In the genomic region with DNA sequence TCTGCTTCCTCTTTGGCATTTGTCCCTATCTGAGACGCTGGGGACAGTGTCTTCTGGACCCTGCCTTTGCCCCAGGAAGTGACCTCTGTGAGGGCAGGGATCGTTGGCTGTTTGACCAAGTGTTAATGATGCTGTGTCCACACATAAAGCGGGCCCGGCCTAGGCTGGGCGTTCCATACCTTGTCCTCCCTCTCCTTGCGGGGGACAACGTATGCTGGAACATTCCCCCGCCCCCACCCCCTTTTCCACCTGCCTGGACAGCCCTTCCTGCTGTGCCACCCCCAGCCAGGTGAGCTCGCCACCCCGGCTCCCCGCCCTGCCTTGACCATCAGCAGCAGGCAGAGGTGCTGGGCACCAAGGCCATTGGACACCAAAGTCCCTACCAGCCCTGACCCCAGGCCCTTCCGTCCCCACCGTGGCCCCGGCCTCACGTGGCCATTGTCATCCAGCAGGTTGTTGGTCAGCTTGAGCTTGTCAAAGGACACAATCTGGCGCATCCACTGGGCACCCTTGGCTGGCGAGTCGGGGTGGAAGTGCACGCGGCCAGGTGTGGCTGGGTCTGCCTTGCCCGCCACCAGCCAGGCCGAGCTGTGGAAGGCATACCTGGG, we compare ENCODE assay signal across 24 cellular contexts. TPM values are rescaled to one million over a fixed set of nuclear protein-coding genes. Genes with fewer than 3 reads are reported as not detected.
DNase-seq lines count a peak whose midpoint lies in the region; ATAC-seq and TF ChIP-seq lines count a peak whose summit lies in the region.
"Had no signal": no experiment of that assay in that cellular context is flagged by ENCODE, and none has a peak within 500 bp of the region (broad histone marks: within the 10 kb centered on the region; RNA-seq: fewer than 3 reads in every experiment).

No MANE protein-coding gene starts in this region.

- H3K4me3 ChIP-seq in right lobe of liver (no peak overlapping the region), upper lobe of right lung (no peak overlapping the region)
- H3K4me3 ChIP-seq: adrenal gland, HAP-1, smooth muscle cell had no signal

- H3K4me1 ChIP-seq in right lobe of liver (peaks cover 0 to 27% (median 13%) of the 10 kb centered on the region in 4 donors), upper lobe of right lung (peaks cover 6% of the 10 kb centered on the region)

- CTCF ChIA-PET in activated naive CD4-positive, alpha-beta T cell treated with anti-CD3 and anti-CD28 coated beads, Interleukin-2, amount 10 ng/mL, durations not matched to agents 7 days and 5 days (lab: Charles Lee) = interaction anchor here (1.2 to 8.0 kb wide), 2 partner anchors 13 to 24 kb away, joined by 3 to 91 read pairs; partner anchors contain the start of gene ACY3

- H3K27me3 ChIP-seq in right lobe of liver (no peaks in the 10 kb centered on the region), upper lobe of right lung (no peaks in the 10 kb centered on the region)
- H3K27me3 ChIP-seq: adrenal gland had no signal

- intact Hi-C loops in right lobe of liver (cut with DNase I) = no loop called here
- intact Hi-C loops in upper lobe of right lung (cut with DNase I) = loop anchor here (5.0 kb wide), 1 partner anchor 48 kb away; no protein-coding TSS in a partner anchor

- no peak for TF ChIP-seq POLR2A in right lobe of liver (IDR thresholded peaks at IDR 0.05)

- H3K9me3 Mint-ChIP-seq in activated naive CD4-positive, alpha-beta T cell treated with anti-CD3 and anti-CD28 coated beads, Interleukin-2, amount 10 ng/mL, durations not matched to agents 7 days and 5 days = no peaks in the 10 kb centered on the region
- H3K9me3 Mint-ChIP-seq: dendritic cell treated with granulocyte-macrophage colony-stimulating factor and Interleukin-4, amounts not matched to agents 40 ng/mL and 50 ng/mL, for 4 days; naive thymus-derived CD8-positive, alpha-beta T cell had no signal

- ATAC-seq in right lobe of liver = no peak
- ATAC-seq in upper lobe of right lung = no peak
- no peak for ATAC-seq in GM19328 (IDR thresholded peaks at IDR 0.05; ENCODE audit: unreplicated experiment)
- no peak for ATAC-seq in GM19395 (IDR thresholded peaks at IDR 0.05; ENCODE audit: unreplicated experiment)
- ATAC-seq: naive thymus-derived CD8-positive, alpha-beta T cell had no signal

- no peaks in the 10 kb centered on the region for H3K36me3 Mint-ChIP-seq in activated naive CD4-positive, alpha-beta T cell treated with anti-CD3 and anti-CD28 coated beads, Interleukin-2, amount 10 ng/mL, durations not matched to agents 7 days and 5 days
- H3K36me3 Mint-ChIP-seq: naive thymus-derived CD8-positive, alpha-beta T cell had no signal

- peaks cover 26% of the 10 kb centered on the region for H3K27me3 Mint-ChIP-seq in activated naive CD4-positive, alpha-beta T cell treated with anti-CD3 and anti-CD28 coated beads, Interleukin-2, amount 10 ng/mL, durations not matched to agents 7 days and 5 days
- H3K27me3 Mint-ChIP-seq: naive thymus-derived CD8-positive, alpha-beta T cell; progenitor cell of endocrine pancreas had no signal

- 61% methylated on average over 6 of the region's 22 CpGs for WGBS in right lobe of liver (ENCODE audit: insufficient coverage, low coverage, low lambda C conversion rate, missing lambda C conversion rate)

- H3K9me3 ChIP-seq in right lobe of liver (no peaks in the 10 kb centered on the region), upper lobe of right lung (no peaks in the 10 kb centered on the region)
- H3K9me3 ChIP-seq: adrenal gland, HAP-1 had no signal

- no peak overlapping the region for H3K4me3 Mint-ChIP-seq in activated naive CD4-positive, alpha-beta T cell treated with anti-CD3 and anti-CD28 coated beads, Interleukin-2, amount 10 ng/mL, durations not matched to agents 7 days and 5 days
- H3K4me3 Mint-ChIP-seq: dendritic cell treated with granulocyte-macrophage colony-stimulating factor and Interleukin-4, amounts not matched to agents 40 ng/mL and 50 ng/mL, for 4 days had no signal

- H3K27ac ChIP-seq in right lobe of liver = no peak overlapping the region
- H3K27ac ChIP-seq in upper lobe of right lung = no peak overlapping the region
- H3K27ac ChIP-seq: adrenal gland, RWPE1 had no signal

- H3K27ac Mint-ChIP-seq in activated naive CD4-positive, alpha-beta T cell treated with anti-CD3 and anti-CD28 coated beads, Interleukin-2, amount 10 ng/mL, durations not matched to agents 7 days and 5 days = no peak overlapping the region
- H3K27ac Mint-ChIP-seq: dendritic cell treated with granulocyte-macrophage colony-stimulating factor and Interleukin-4, amounts not matched to agents 40 ng/mL and 50 ng/mL, for 4 days; progenitor cell of endocrine pancreas had no signal

- DNase-seq in activated naive CD4-positive, alpha-beta T cell treated with anti-CD3 and anti-CD28 coated beads, Interleukin-2, amount 10 ng/mL, durations not matched to agents 7 days and 5 days = peak; percentile 15
- DNase-seq in activated naive CD4-positive, alpha-beta T cell treated with anti-CD3 and anti-CD28 coated beads, Interleukin-2, amount 50 U/mL, for 16 hours = no peak
- DNase-seq in right lobe of liver (peak in 2 of 3 donors; percentile 28 to 57), upper lobe of right lung (peak; percentile 64)
- DNase-seq: 8988T; foreskin fibroblast; hippocampal formation; mesenchymal stem cell; naive thymus-derived CD8-positive, alpha-beta T cell; NCI-H1105 treated with DMSO at 0.1 percent for 48 hours; NCI-H2107; NCI-H524; stimulated activated CD4-positive, alpha-beta T cell treated with anti-CD3 and anti-CD28 coated beads, Interleukin-4, amount 100 ng/mL, for 24 hours had no signal

- H3K36me3 ChIP-seq in right lobe of liver = no peaks in the 10 kb centered on the region
- H3K36me3 ChIP-seq in upper lobe of right lung = no peaks in the 10 kb centered on the region
- H3K36me3 ChIP-seq: adrenal gland, HAP-1 had no signal

- no peak for TF ChIP-seq CTCF in right lobe of liver (IDR thresholded peaks at IDR 0.05)
- TF ChIP-seq CTCF in upper lobe of right lung (IDR thresholded peaks at IDR 0.05) = no peak

- peaks cover 19% of the 10 kb centered on the region for H3K4me1 Mint-ChIP-seq in activated naive CD4-positive, alpha-beta T cell treated with anti-CD3 and anti-CD28 coated beads, Interleukin-2, amount 10 ng/mL, durations not matched to agents 7 days and 5 days

RNA-seq across cellular contexts. Expression of gene NUDT8, which starts 4.1 kb away (rescaled TPM):
- total RNA-seq in right lobe of liver (10 to 100 TPM; 12.7 to 31.4 (median 18.3) TPM), upper lobe of right lung (12.2 TPM)

RNA-seq across cellular contexts. Expression of gene TBX10, which starts 5.7 kb away (rescaled TPM):
- under 1 TPM in 5 of 6 experiments, not detected in 1; 0.24 to 0.49 (median 0.34) TPM for total RNA-seq in right lobe of liver
- total RNA-seq in upper lobe of right lung = not detected
- total RNA-seq: adrenal gland; bronchial epithelial cell; kidney epithelial cell; naive thymus-derived CD8-positive, alpha-beta T cell; progenitor cell of endocrine pancreas; smooth muscle cell; urinary bladder had no signal

RNA-seq across cellular contexts. Expression of gene ACY3, which starts 16.7 kb away (rescaled TPM):
- total RNA-seq in right lobe of liver (10 to 100 TPM in 4 of 6 experiments, 1 to 10 TPM in 2; 6.8 to 17.9 (median 12.4) TPM), upper lobe of right lung (0.32 TPM)
- total RNA-seq: adrenal gland; bronchial epithelial cell; naive thymus-derived CD8-positive, alpha-beta T cell; smooth muscle cell; urinary bladder had no signal

RNA-seq across cellular contexts. Expression of gene NDUFV1, which starts 27.1 kb away (rescaled TPM):
- total RNA-seq in right lobe of liver = 100 to 1,000 TPM; 151 to 214 (median 163) TPM
- 141 TPM for total RNA-seq in upper lobe of right lung

RNA-seq across cellular contexts. Expression of gene ALDH3B2, which starts 40.6 kb away (rescaled TPM):
- total RNA-seq in right lobe of liver = not detected
- 1.3 TPM for total RNA-seq in upper lobe of right lung
- total RNA-seq: adrenal gland; naive thymus-derived CD8-positive, alpha-beta T cell had no signal
